Comparison of ENCODE assay signal across 8 cellular contexts in the genomic region with DNA sequence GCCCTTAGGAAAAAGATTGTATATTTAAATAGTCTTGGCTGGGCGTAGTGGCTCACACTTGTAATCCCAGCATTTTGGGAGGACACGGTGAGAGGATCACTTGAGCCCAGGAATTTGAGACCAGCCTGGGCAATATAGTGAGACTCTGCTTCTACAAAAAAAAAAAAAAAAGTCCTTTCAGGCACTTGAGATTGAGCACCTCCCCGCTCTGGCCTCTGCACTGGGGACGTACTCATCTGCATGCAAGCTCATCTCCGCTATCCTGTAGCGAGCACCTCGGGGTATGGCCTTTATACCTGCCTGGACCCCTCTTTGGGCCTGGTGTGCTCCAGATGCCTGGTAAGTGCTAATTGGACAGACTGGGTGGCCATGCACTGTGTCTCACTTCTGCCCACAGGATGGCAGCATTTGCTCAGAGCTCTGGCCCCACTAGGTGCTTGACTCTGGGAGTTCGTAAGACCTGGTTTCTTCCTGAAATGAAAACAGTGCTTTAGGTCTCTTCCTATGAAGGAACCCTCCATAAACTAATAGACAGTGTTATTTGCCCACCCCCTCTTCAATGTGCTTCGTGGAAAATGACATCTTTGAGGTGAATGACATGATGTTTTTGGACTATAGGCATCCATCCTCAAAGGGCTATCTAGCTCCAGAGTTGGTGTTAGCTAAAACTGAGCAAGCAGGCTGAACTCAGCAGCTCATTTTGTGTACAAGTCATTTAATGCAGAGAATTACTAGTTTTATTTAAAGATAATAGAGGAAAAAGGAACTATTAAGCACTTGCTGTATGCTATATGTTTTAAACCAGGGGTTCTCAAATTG.
DNase-seq lines count a peak whose midpoint lies in the region; ATAC-seq and TF ChIP-seq lines count a peak whose summit lies in the region.

No MANE protein-coding gene starts in this region.

- ATAC-seq in HG02798 (IDR thresholded peaks at IDR 0.05; ENCODE audit: poor library complexity, unreplicated experiment) (peak; percentile 66), left lobe of liver (peak; percentile 100), GM19463 (IDR thresholded peaks at IDR 0.05; ENCODE audit: unreplicated experiment) (no peak)
- ATAC-seq in activated CD4-positive, alpha-beta T cell treated with anti-CD3 and anti-CD28 coated beads for 36 hours: peak; percentile 100

- TF ChIP-seq CTCF in chondrocyte (IDR thresholded peaks at IDR 0.05): peak; percentile 94

- peaks cover 2% of the 10 kb centered on the region for H3K27me3 Mint-ChIP-seq in activated CD4-positive, alpha-beta T cell treated with anti-CD3 and anti-CD28 coated beads for 36 hours
- peaks cover 6% of the 10 kb centered on the region for H3K27me3 Mint-ChIP-seq in chondrocyte (ENCODE audit: low read depth)

- no peaks in the 10 kb centered on the region for H3K9me3 Mint-ChIP-seq in activated CD4-positive, alpha-beta T cell treated with anti-CD3 and anti-CD28 coated beads for 36 hours (ENCODE audit: low read depth)
- H3K9me3 Mint-ChIP-seq in chondrocyte (ENCODE audit: low read depth): no peaks in the 10 kb centered on the region

- POLR2A ChIA-PET in activated CD4-positive, alpha-beta T cell treated with anti-CD3 and anti-CD28 coated beads for 36 hours (lab: Charles Lee): interaction anchor here (0.6 to 1.6 kb wide), 2 partner anchors 26 to 274 kb away, joined by 9 to 10 read pairs; no protein-coding TSS in a partner anchor

- peak; percentile 88 for DNase-seq in D341Med (ENCODE audit: low spot score)
- DNase-seq in NCI-H446 (lab: John Stamatoyannopoulos, UW): peak; percentile 39 to 85
- DNase-seq in activated CD4-positive, alpha-beta T cell treated with anti-CD3 and anti-CD28 coated beads for 36 hours: peak; percentile 88
- DNase-seq in chondrocyte (ENCODE audit: low spot score): no peak
- DNase-seq in left lobe of liver (ENCODE audit: low spot score): peak; percentile 79
- peak; percentile 63 to 78 for DNase-seq in stimulated activated CD4-positive, alpha-beta T cell treated with anti-CD3 and anti-CD28 coated beads, Interleukin-4, amount 100 ng/mL, for 4 hours

- no peak overlapping the region for H3K27ac Mint-ChIP-seq in activated CD4-positive, alpha-beta T cell treated with anti-CD3 and anti-CD28 coated beads for 36 hours
- H3K27ac Mint-ChIP-seq in chondrocyte (ENCODE audit: unreplicated experiment): no peak overlapping the region

- peaks cover 3% of the 10 kb centered on the region for H3K36me3 Mint-ChIP-seq in activated CD4-positive, alpha-beta T cell treated with anti-CD3 and anti-CD28 coated beads for 36 hours (ENCODE audit: low read depth)
- H3K36me3 Mint-ChIP-seq in chondrocyte (ENCODE audit: low read depth): no peaks in the 10 kb centered on the region

- CTCF ChIA-PET in activated CD4-positive, alpha-beta T cell treated with anti-CD3 and anti-CD28 coated beads for 36 hours (lab: Charles Lee): interaction anchor here (0.5 to 5.0 kb wide), 47 partner anchors 9 to 446 kb away, joined by 3 to 39 read pairs (median 4); no protein-coding TSS in a partner anchor

- H3K4me1 Mint-ChIP-seq in activated CD4-positive, alpha-beta T cell treated with anti-CD3 and anti-CD28 coated beads for 36 hours: peaks cover 17% of the 10 kb centered on the region
- H3K4me1 Mint-ChIP-seq in chondrocyte (ENCODE audit: low read depth): no peaks in the 10 kb centered on the region

- no peak overlapping the region for H3K4me3 Mint-ChIP-seq in activated CD4-positive, alpha-beta T cell treated with anti-CD3 and anti-CD28 coated beads for 36 hours
- no peak overlapping the region for H3K4me3 Mint-ChIP-seq in chondrocyte (ENCODE audit: unreplicated experiment)

- intact Hi-C loops in activated CD4-positive, alpha-beta T cell treated with anti-CD3 and anti-CD28 coated beads for 36 hours (cut with DNase I, micrococcal nuclease): loop anchor here (1.0 to 2.0 kb wide), 6 partner anchors 80 to 392 kb away; partner anchors contain the start of gene PMVK (in 1 of the 2)
